In the genomic region with DNA sequence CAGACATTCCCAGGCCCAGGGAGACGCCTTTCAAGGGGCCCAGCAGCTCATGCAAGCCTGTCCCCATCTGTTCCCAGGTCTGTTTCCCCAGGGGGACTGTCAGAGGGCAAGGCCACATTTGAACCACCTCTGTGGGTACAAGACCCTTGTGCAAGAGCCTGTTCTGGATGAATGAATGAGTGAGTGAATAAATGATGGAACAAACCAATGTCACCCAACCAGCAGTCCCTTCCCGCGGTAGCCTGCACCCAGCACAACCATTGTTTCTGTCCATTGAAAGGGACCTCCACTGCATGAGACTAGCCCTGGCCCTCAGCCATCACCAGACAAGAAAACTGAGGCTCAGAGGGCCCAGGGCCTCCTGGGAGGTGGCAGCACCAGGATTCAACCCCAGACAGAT, we compare ENCODE assay signal across 16 cellular contexts.
"Had no signal": no experiment of that assay in that cellular context is flagged by ENCODE, and none has a peak within 500 bp of the region (broad histone marks: within the 10 kb centered on the region; RNA-seq: fewer than 3 reads in every experiment).

No MANE protein-coding gene starts in this region.

- H3K9me3 ChIP-seq: lower lobe of right lung had no signal

- H3K4me1 Mint-ChIP-seq: activated CD8-positive, alpha-beta memory T cell treated with anti-CD3 and anti-CD28 coated beads, Interleukin-2, amount 10 ng/mL, durations not matched to agents 7 days and 5 days had no signal

- H3K36me3 ChIP-seq: lower lobe of right lung had no signal

- H3K4me1 ChIP-seq: foreskin keratinocyte, lower lobe of right lung had no signal

- ATAC-seq: activated CD8-positive, alpha-beta memory T cell treated with anti-CD3 and anti-CD28 coated beads, Interleukin-2, amount 10 ng/mL, durations not matched to agents 7 days and 5 days; foreskin keratinocyte; lower lobe of right lung had no signal

- H3K4me3 ChIP-seq: lower lobe of right lung had no signal

- DNase-seq: activated CD4-positive, alpha-beta T cell treated with anti-CD3 and anti-CD28 coated beads for 1 hour; activated CD4-positive, alpha-beta T cell treated with anti-CD3 and anti-CD28 coated beads, Interleukin-2, amount 50 U/mL, for 4 hours; activated CD8-positive, alpha-beta memory T cell treated with anti-CD3 and anti-CD28 coated beads, Interleukin-2, amount 10 ng/mL, durations not matched to agents 7 days and 5 days; activated effector memory CD4-positive, alpha-beta T cell treated with Interleukin-2 at 50 U/mL for 16 hours; activated naive CD4-positive, alpha-beta T cell treated with anti-CD3 and anti-CD28 coated beads, Interleukin-2, amount 50 U/mL, for 16 hours; activated T-cell treated with anti-CD3 and anti-CD28 coated beads, Interleukin-2, amount 50 U/mL, for 1 hour; central memory CD4-positive, alpha-beta T cell; cortex of kidney; effector memory CD4-positive, alpha-beta T cell; foreskin keratinocyte; immature natural killer cell; lower lobe of right lung; midbrain; stimulated activated CD4-positive, alpha-beta T cell treated with anti-CD3 and anti-CD28 coated beads, Interleukin-12 subunit alpha, Interleukin-12 subunit beta, amount 100 ng/mL, for 4 hours; stimulated activated CD4-positive, alpha-beta T cell treated with anti-CD3 and anti-CD28 coated beads, Interleukin-2, amount 100 ng/mL, for 24 hours; T-helper 9 cell had no signal

- H3K9me3 Mint-ChIP-seq: immature natural killer cell had no signal

- H3K27ac Mint-ChIP-seq: activated CD8-positive, alpha-beta memory T cell treated with anti-CD3 and anti-CD28 coated beads, Interleukin-2, amount 10 ng/mL, durations not matched to agents 7 days and 5 days; immature natural killer cell had no signal

- H3K27ac ChIP-seq: foreskin keratinocyte, lower lobe of right lung had no signal

- H3K4me3 Mint-ChIP-seq: activated CD8-positive, alpha-beta memory T cell treated with anti-CD3 and anti-CD28 coated beads, Interleukin-2, amount 10 ng/mL, durations not matched to agents 7 days and 5 days; immature natural killer cell had no signal

- H3K36me3 Mint-ChIP-seq: activated CD8-positive, alpha-beta memory T cell treated with anti-CD3 and anti-CD28 coated beads, Interleukin-2, amount 10 ng/mL, durations not matched to agents 7 days and 5 days; immature natural killer cell had no signal
